14 cellular contexts compared by ENCODE assay signal in genomic region chr19:55598034-55598433, GRCh38. TPM values are rescaled to one million over a fixed set of nuclear protein-coding genes. Genes with fewer than 3 reads are reported as not detected.
DNase-seq lines count a peak whose midpoint lies in the region; ATAC-seq and TF ChIP-seq lines count a peak whose summit lies in the region.
"Had no signal": no experiment of that assay in that cellular context is flagged by ENCODE, and none has a peak within 500 bp of the region (broad histone marks: within the 10 kb centered on the region; RNA-seq: fewer than 3 reads in every experiment).

No MANE protein-coding gene starts in this region.

- peaks cover 18 to 34% (median 23%) of the 10 kb centered on the region in 10 experiments for H3K4me1 ChIP-seq in BLaER1 treated with 17β-estradiol and CSF1 and Interleukin-3, amounts not matched to agents 10 nM and 100 nM
- H3K4me1 ChIP-seq in HEK293 (ENCODE audit: control insufficient read depth, insufficient read depth, low read length): peaks cover 3% of the 10 kb centered on the region; the same call in 1 of the 2 replicates
- peaks cover 14 to 16% of the 10 kb centered on the region in 2 experiments for H3K4me1 ChIP-seq in neutrophil (ENCODE audit: control insufficient read depth in 1 of 2, insufficient read depth in 1 of 2, low read depth in 1 of 2, low read length in 1 of 2)
- H3K4me1 ChIP-seq in foreskin keratinocyte: peaks cover 11% of the 10 kb centered on the region

- DNase-seq in endothelial cell (ENCODE audit: low spot score) (no peak), HCEC 1CT (no peak), AG08396 (ENCODE audit: low spot score) (no peak), foreskin keratinocyte (no peak)
- DNase-seq in NK-92 treated with Interleukin-12 subunit alpha and Interleukin-12 subunit beta, amount 100 ng/mL, for 24 hours (lab: John Stamatoyannopoulos, UW): no peak
- DNase-seq: GOT3; MG63; stimulated activated CD8-positive, alpha-beta memory T cell treated with anti-CD3 and anti-CD28 coated beads, Interleukin-4, amount 100 ng/mL, for 48 hours had no signal

- peaks cover 9% of the 10 kb centered on the region for H3K4me1 Mint-ChIP-seq in endothelial cell (ENCODE audit: unreplicated experiment)

- H3K9me3 Mint-ChIP-seq in endothelial cell (ENCODE audit: unreplicated experiment): no peaks in the 10 kb centered on the region

- peaks cover 0 to 8% (median 0%) of the 10 kb centered on the region in 11 experiments; a peak in 1 of 22 replicates for H4K20me1 ChIP-seq in BLaER1 treated with 17β-estradiol and CSF1 and Interleukin-3, amounts not matched to agents 10 nM and 100 nM

- H3K4me2 ChIP-seq in BLaER1 treated with 17β-estradiol and CSF1 and Interleukin-3, amounts not matched to agents 10 nM and 100 nM: peak overlapping the region in 10 of 11 experiments; percentile 24 to 53 (median 41); a peak in 16 of 22 replicates

- TF ChIP-seq CTCF in HEK293 (tag by site-specific recombination; IDR thresholded peaks at IDR 0.05) (no peak), endothelial cell (IDR thresholded peaks at IDR 0.05; ENCODE audit: unreplicated experiment) (no peak), neutrophil (IDR thresholded peaks at IDR 0.05) (no peak), foreskin keratinocyte (conservative IDR thresholded peaks at IDR 0.05) (no peak)

- peaks cover 30% of the 10 kb centered on the region for H3K36me3 Mint-ChIP-seq in endothelial cell (ENCODE audit: low read depth, unreplicated experiment)

- H3K27ac Mint-ChIP-seq in endothelial cell (ENCODE audit: unreplicated experiment): peak overlapping the region; percentile 94

- peaks cover 47 to 61% (median 59%) of the 10 kb centered on the region in 11 experiments for H3K36me3 ChIP-seq in BLaER1 treated with 17β-estradiol and CSF1 and Interleukin-3, amounts not matched to agents 10 nM and 100 nM
- H3K36me3 ChIP-seq in HEK293 (ENCODE audit: control insufficient read depth in 2 of 2, insufficient read depth in 1 of 2, low read length in 2 of 2) (peaks cover 14 to 32% of the 10 kb centered on the region in 2 experiments), neutrophil (peaks cover 23% of the 10 kb centered on the region)
- H3K36me3 ChIP-seq: prostate gland had no signal

- H3K4me3 ChIP-seq in BLaER1 treated with 17β-estradiol and CSF1 and Interleukin-3, amounts not matched to agents 10 nM and 100 nM: 0 out of 20 replicates have a peak overlapping the region, but pooled peaks of 1 of the 10 experiments have one; percentile 72
- H3K4me3 ChIP-seq in HEK293 (ENCODE audit: low read depth, low read length) (no peak overlapping the region), neutrophil (ENCODE audit: low read depth in 1 of 2, low read length in 1 of 2) (no peak overlapping the region)

- CTCF ChIA-PET in HEK293 (lab: Yijun Ruan, JAX): interaction anchor here (0.7 to 2.1 kb wide), 4 partner anchors 8 to 85 kb away, joined by 3 to 9 read pairs (median 6); no protein-coding TSS in a partner anchor

- peaks cover 19% of the 10 kb centered on the region for H3K27me3 Mint-ChIP-seq in endothelial cell (ENCODE audit: unreplicated experiment)

- no peaks in the 10 kb centered on the region for H3K27me3 ChIP-seq in BLaER1 treated with 17β-estradiol and CSF1 and Interleukin-3, amounts not matched to agents 10 nM and 100 nM
- H3K27me3 ChIP-seq in neutrophil (no peaks in the 10 kb centered on the region), foreskin keratinocyte (no peaks in the 10 kb centered on the region)
- H3K27me3 ChIP-seq: adrenal gland, MG63, vagina had no signal

- ATAC-seq in foreskin keratinocyte: no peak

- peak overlapping the region; percentile 86 for H3K4me3 Mint-ChIP-seq in endothelial cell (ENCODE audit: unreplicated experiment)

- POLR2A ChIA-PET in HEK293 (lab: Yijun Ruan, JAX): interaction anchor here (0.6 to 4.4 kb wide), 5 partner anchors 11 to 630 kb away, joined by 4 to 71 read pairs (median 6); partner anchors contain the start of gene ZNF579

- peaks cover 0 to 18% (median 14%) of the 10 kb centered on the region in 11 experiments; a peak in 17 of 22 replicates for H3K9me3 ChIP-seq in BLaER1 treated with 17β-estradiol and CSF1 and Interleukin-3, amounts not matched to agents 10 nM and 100 nM (replicated peaks in 1 of 11)
- no peaks in the 10 kb centered on the region for H3K9me3 ChIP-seq in HEK293 (ENCODE audit: control insufficient read depth, insufficient read depth, low read depth, low read length)
- no peaks in the 10 kb centered on the region for H3K9me3 ChIP-seq in neutrophil
- H3K9me3 ChIP-seq: adrenal gland, MG63, prostate gland, vagina had no signal

- H3K27ac ChIP-seq in BLaER1 treated with 17β-estradiol and CSF1 and Interleukin-3, amounts not matched to agents 10 nM and 100 nM: no peak overlapping the region
- H3K27ac ChIP-seq in HEK293 (ENCODE audit: extremely low read depth, low read depth, low read length): no peak overlapping the region
- H3K27ac ChIP-seq in neutrophil: peak overlapping the region; percentile 95
- H3K27ac ChIP-seq in foreskin keratinocyte: no peak overlapping the region

- H3K9ac ChIP-seq in BLaER1 treated with 17β-estradiol and CSF1 and Interleukin-3, amounts not matched to agents 10 nM and 100 nM: 0 out of 22 replicates have a peak overlapping the region, but pooled peaks of 1 of the 11 experiments have one; percentile 9

TF ChIP-seq in HEK293, 187 proteins besides CTCF, POLR2A, EP300 and RAD21:
- TF ChIP-seq ZFHX2 (tag by site-specific recombination; conservative IDR thresholded peaks at IDR 0.05) (peak; percentile 67), ZNF2 (tag by site-specific recombination; IDR thresholded peaks at IDR 0.05) (no peak), ZNF37A (tag by site-specific recombination; IDR thresholded peaks at IDR 0.05) (no peak), MZF1 (tag by site-specific recombination; IDR thresholded peaks at IDR 0.05; ENCODE audit: borderline replicate concordance) (no peak), REPIN1 (tag by site-specific recombination; IDR thresholded peaks at IDR 0.05; ENCODE audit: low read depth) (no peak), SP2 (tag by site-specific recombination; IDR thresholded peaks at IDR 0.05) (peak; percentile 16; the same call in 1 of the 2 replicates), EGR2 (tag by site-specific recombination; IDR thresholded peaks at IDR 0.05; ENCODE audit: low read depth) (peak; percentile 85)

RNA-seq across cellular contexts. Expression of gene FIZ1, which starts 1.3 kb away (rescaled TPM):
- 21.5 TPM for total RNA-seq in endothelial cell (ENCODE audit: unreplicated experiment)
- 6.3 and 7.3 TPM in 2 replicates for total RNA-seq in foreskin keratinocyte
- polyA plus RNA-seq in foreskin keratinocyte: 8.1 and 8.6 TPM in 2 replicates

RNA-seq across cellular contexts. Expression of gene ZNF524, which starts 2.1 kb away (rescaled TPM):
- total RNA-seq in endothelial cell (ENCODE audit: unreplicated experiment): 9.3 TPM
- total RNA-seq in foreskin keratinocyte: 10.7 and 12.7 TPM in 2 replicates
- polyA plus RNA-seq in foreskin keratinocyte: 15.8 and 18.7 TPM in 2 replicates

RNA-seq across cellular contexts. Expression of gene ZNF865, which starts 7.4 kb away (rescaled TPM):
- total RNA-seq in endothelial cell (ENCODE audit: unreplicated experiment) (14.5 TPM), foreskin keratinocyte (2.7 and 3.4 TPM in 2 replicates)
- 6.0 and 6.4 TPM in 2 replicates for polyA plus RNA-seq in foreskin keratinocyte

RNA-seq across cellular contexts. Expression of gene ZNF579, which starts 17.4 kb away (rescaled TPM):
- total RNA-seq in endothelial cell (ENCODE audit: unreplicated experiment) (36.4 TPM), foreskin keratinocyte (5.3 and 6.1 TPM in 2 replicates)
- polyA plus RNA-seq in foreskin keratinocyte: 7.6 and 8.4 TPM in 2 replicates

RNA-seq across cellular contexts. Expression of gene ZNF784, which starts 26.3 kb away (rescaled TPM):
- total RNA-seq in endothelial cell (ENCODE audit: unreplicated experiment): 6.8 TPM
- total RNA-seq in foreskin keratinocyte: 3.3 and 3.9 TPM in 2 replicates
- 4.1 and 4.7 TPM in 2 replicates for polyA plus RNA-seq in foreskin keratinocyte
